ENCODE assay signal across 2 cellular contexts in the genomic region with DNA sequence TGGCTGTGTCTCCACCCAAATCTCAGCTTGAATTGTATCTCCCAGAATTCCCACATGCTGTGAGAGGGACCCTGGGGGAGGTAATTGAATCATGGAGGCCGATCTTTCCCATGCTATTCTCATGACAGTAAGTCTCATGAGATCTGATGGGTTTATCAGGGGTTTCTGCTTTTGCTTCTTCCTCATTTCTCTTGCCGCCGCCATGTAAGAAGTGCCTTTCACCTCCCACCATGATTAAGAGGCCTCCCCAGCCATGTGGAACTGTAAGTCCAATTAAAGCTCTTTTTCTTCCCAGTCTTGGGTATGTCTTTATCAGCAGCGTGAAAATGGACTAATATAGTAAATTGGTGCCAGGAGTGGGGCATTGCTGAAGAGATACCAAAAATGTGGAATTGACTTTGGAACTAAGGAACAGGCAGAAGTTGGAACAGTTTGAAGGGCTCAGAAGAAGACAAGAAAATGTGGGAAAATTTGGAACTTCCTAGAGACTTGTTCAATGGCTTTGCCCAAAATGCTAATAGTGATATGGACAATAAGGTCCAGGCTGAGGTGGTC.
TF ChIP-seq lines count a peak whose summit lies in the region.

No MANE protein-coding gene starts in this region.

TF ChIP-seq in HEK293, 187 proteins besides CTCF, POLR2A, EP300 and RAD21:
- peak; percentile 67; the same call in 1 of the 2 replicates for TF ChIP-seq ZNF707 (tag by site-specific recombination; IDR thresholded peaks at IDR 0.05)

TF ChIP-seq in K562, 482 proteins besides CTCF, POLR2A, EP300 and RAD21:
- TF ChIP-seq ZNF707 (CRISPR knock-in tag; conservative IDR thresholded peaks at IDR 0.05) (peak; percentile 78), ZNF766 (CRISPR knock-in tag; conservative IDR thresholded peaks at IDR 0.05) (peak; percentile 67), ZFP36 (IDR thresholded peaks at IDR 0.05; ENCODE audit: low read depth, low read length, partially characterized antibody) (peak; percentile 73)
